20 cellular contexts compared by ENCODE assay signal in genomic region chrX:50881028-50881427, GRCh38. TPM values are rescaled to one million over a fixed set of nuclear protein-coding genes. Genes with fewer than 3 reads are reported as not detected.
DNase-seq lines count a peak whose midpoint lies in the region; ATAC-seq, FAIRE-seq and TF ChIP-seq lines count a peak whose summit lies in the region.
"Had no signal": no experiment of that assay in that cellular context is flagged by ENCODE, and none has a peak within 500 bp of the region (broad histone marks: within the 10 kb centered on the region; RNA-seq: fewer than 3 reads in every experiment).

No MANE protein-coding gene starts in this region.

- dilution Hi-C loops in keratinocyte (cut with MboI; ENCODE audit: extremely low pct_ligation_motif_present, low sequenced_read_pairs), result no loop called here

- H3K4me3 ChIP-seq in K562 (no peak overlapping the region), keratinocyte (ENCODE audit: control insufficient read depth in 2 of 3, extremely low read depth in 1 of 3, insufficient read depth in 2 of 3, low read depth in 1 of 3, low read length in 3 of 3) (no peak overlapping the region)
- H3K4me3 ChIP-seq: BLaER1 treated with 17β-estradiol and CSF1 and Interleukin-3, amounts not matched to agents 10 nM and 100 nM had no signal

- H3K9me1 ChIP-seq in K562 (ENCODE audit: control insufficient read depth, insufficient read depth, low read length) (no peaks in the 10 kb centered on the region), keratinocyte (ENCODE audit: control insufficient read depth, extremely low read depth, insufficient read depth, low read length) (no peaks in the 10 kb centered on the region)

- no peaks in the 10 kb centered on the region for H3K36me3 Mint-ChIP-seq in activated T-cell treated with anti-CD3 and anti-CD28 coated beads, Interleukin-2, amount 50 U/mL, for 72 hours (ENCODE audit: insufficient read depth in 2 of 2)
- H3K36me3 Mint-ChIP-seq: CD8-positive, alpha-beta memory T cell had no signal

- no peak for TF ChIP-seq RAD21 in K562 (CRISPR knock-in tag; conservative IDR thresholded peaks at IDR 0.05 in 1 of 2, IDR thresholded peaks at IDR 0.05 in 1 of 2)

- no peaks in the 10 kb centered on the region for H3K36me3 ChIP-seq in K562 (ENCODE audit: control insufficient read depth, insufficient read depth, low read length)
- no peaks in the 10 kb centered on the region for H3K36me3 ChIP-seq in keratinocyte (ENCODE audit: control insufficient read depth in 2 of 2, extremely low read depth in 1 of 2, insufficient read depth in 2 of 2, low read length in 2 of 2)
- H3K36me3 ChIP-seq: BLaER1 treated with 17β-estradiol and CSF1 and Interleukin-3, amounts not matched to agents 10 nM and 100 nM had no signal

- peaks cover 0 to 2% of the 10 kb centered on the region in 2 donors for H3K9me3 Mint-ChIP-seq in activated T-cell treated with anti-CD3 and anti-CD28 coated beads, Interleukin-2, amount 50 U/mL, for 72 hours
- H3K9me3 Mint-ChIP-seq: CD8-positive, alpha-beta memory T cell had no signal

- TF ChIP-seq POLR2A in K562 (conservative IDR thresholded peaks at IDR 0.05), result no peak

- no peak overlapping the region for H3K27ac Mint-ChIP-seq in activated T-cell treated with anti-CD3 and anti-CD28 coated beads, Interleukin-2, amount 50 U/mL, for 72 hours
- H3K27ac Mint-ChIP-seq: CD8-positive, alpha-beta memory T cell had no signal

- H3K4me2 ChIP-seq in K562 (ENCODE audit: insufficient read depth, low read length) (no peak overlapping the region), keratinocyte (ENCODE audit: control insufficient read depth, extremely low read depth, insufficient read depth, low read depth, low read length) (no peak overlapping the region)
- H3K4me2 ChIP-seq: BLaER1 treated with 17β-estradiol and CSF1 and Interleukin-3, amounts not matched to agents 10 nM and 100 nM had no signal

- no peak overlapping the region for H3K27ac ChIP-seq in K562 (ENCODE audit: extremely low read depth, low read depth, low read length)
- H3K27ac ChIP-seq in keratinocyte (ENCODE audit: control insufficient read depth, insufficient read depth, low read length), result peak overlapping the region; percentile 37
- H3K27ac ChIP-seq: BLaER1 treated with 17β-estradiol and CSF1 and Interleukin-3, amounts not matched to agents 10 nM and 100 nM; HL-60 had no signal

- DNase-seq in activated T-cell treated with anti-CD3 and anti-CD28 coated beads, Interleukin-2, amount 50 U/mL, for 72 hours, result peak; percentile 1
- no peak for DNase-seq in activated T-cell treated with anti-CD3 and anti-CD28 coated beads, Interleukin-2, amount 50 U/mL, for 1 hour
- DNase-seq in M059J (ENCODE audit: low read depth) (peak; percentile 32), K562 (ENCODE audit: extremely low read depth in 1 of 4, low spot score in 3 of 4) (no peak), keratinocyte (ENCODE audit: low read depth, low spot score) (peak; percentile 17), NCI-H748 (lab: John Stamatoyannopoulos, UW; ENCODE audit: unreplicated experiment) (no peak)
- DNase-seq: CD8-positive, alpha-beta memory T cell; DMS79 treated with DMSO at 0.1 percent for 48 hours; NCI-H1417 treated with DMSO at 0.1 percent for 48 hours; NCI-H2029; NCI-H2171 treated with DMSO at 0.1 percent for 48 hours; NCI-H446 treated with DMSO at 0.1 percent for 48 hours; NCI-H748 treated with DMSO at 0.1 percent for 48 hours; Right ventricle myocardium superior had no signal

- H4K20me1 ChIP-seq in K562 (replicated peaks; ENCODE audit: control insufficient read depth, insufficient read depth, low read length), result no peaks in the 10 kb centered on the region
- no peaks in the 10 kb centered on the region for H4K20me1 ChIP-seq in keratinocyte (ENCODE audit: control insufficient read depth, extremely low read depth, insufficient read depth, low read length)
- H4K20me1 ChIP-seq: BLaER1 treated with 17β-estradiol and CSF1 and Interleukin-3, amounts not matched to agents 10 nM and 100 nM had no signal

- H2AFZ ChIP-seq in K562 (ENCODE audit: low read depth, low read length) (no peak overlapping the region), keratinocyte (ENCODE audit: control insufficient read depth, low read length) (no peak overlapping the region)

- FAIRE-seq in K562 (lab: Jason Lieb, UNC) (no peak), keratinocyte (lab: Jason Lieb, UNC) (no peak)
- FAIRE-seq: A204.1 had no signal

- POLR2A ChIA-PET in K562 (lab: Yijun Ruan, JAX), result no interaction called here

- in situ Hi-C loops in K562 (cut with MboI), result no loop called here

- H3K4me3 Mint-ChIP-seq in activated T-cell treated with anti-CD3 and anti-CD28 coated beads, Interleukin-2, amount 50 U/mL, for 72 hours, result no peak overlapping the region
- H3K4me3 Mint-ChIP-seq: CD8-positive, alpha-beta memory T cell had no signal

- no peaks in the 10 kb centered on the region for H3K4me1 ChIP-seq in K562 (replicated peaks in 1 of 2; ENCODE audit: control insufficient read depth in 2 of 2, insufficient read depth in 2 of 2, low read length in 2 of 2)
- H3K4me1 ChIP-seq in keratinocyte (ENCODE audit: control insufficient read depth, extremely low read depth, insufficient read depth, low read length), result peaks cover 2% of the 10 kb centered on the region
- H3K4me1 ChIP-seq: BLaER1 treated with 17β-estradiol and CSF1 and Interleukin-3, amounts not matched to agents 10 nM and 100 nM had no signal

- H3K9me3 ChIP-seq in K562 (replicated peaks; ENCODE audit: control insufficient read depth, insufficient read depth, low read depth, low read length) (no peaks in the 10 kb centered on the region), keratinocyte (ENCODE audit: control insufficient read depth, low read depth, low read length) (no peaks in the 10 kb centered on the region)
- H3K9me3 ChIP-seq: BLaER1 treated with 17β-estradiol and CSF1 and Interleukin-3, amounts not matched to agents 10 nM and 100 nM had no signal

- H3K27me3 Mint-ChIP-seq in activated T-cell treated with anti-CD3 and anti-CD28 coated beads, Interleukin-2, amount 50 U/mL, for 72 hours (ENCODE audit: low read depth), result peaks cover 20% of the 10 kb centered on the region

- H3K27me3 ChIP-seq in K562 (ENCODE audit: control insufficient read depth in 2 of 2, insufficient read depth in 2 of 2, low read length in 2 of 2) (no peaks in the 10 kb centered on the region), keratinocyte (ENCODE audit: control insufficient read depth, extremely low read depth, insufficient read depth, low read length) (no peaks in the 10 kb centered on the region)

- BruUV-seq in K562 (replicated peaks; lab: Mats Ljungman, UMichigan), result no TSS peak

- CTCF ChIA-PET in K562 (lab: Yijun Ruan, JAX; ENCODE audit: low intra/inter-chr PET ratio), result no interaction called here

- no peak for TF ChIP-seq CTCF in K562 (IDR thresholded peaks at IDR 0.05 in 2 of 3, conservative IDR thresholded peaks at IDR 0.05 in 1 of 3; ENCODE audit: insufficient read depth in 2 of 3, low read depth in 1 of 3, low read length in 3 of 3)
- no peak for TF ChIP-seq CTCF in keratinocyte (optimal IDR thresholded peaks at IDR 0.05 in 1 of 3, IDR thresholded peaks at IDR 0.05 in 1 of 3, conservative IDR thresholded peaks at IDR 0.05 in 1 of 3; ENCODE audit: extremely low read depth in 1 of 3, insufficient read depth in 2 of 3, low read length in 3 of 3)

- intact Hi-C loops in K562 (cut with micrococcal nuclease), result no loop called here

- H3K79me2 ChIP-seq in K562 (ENCODE audit: control insufficient read depth, insufficient read depth, low read length) (no peaks in the 10 kb centered on the region), keratinocyte (ENCODE audit: control insufficient read depth, insufficient read depth, low read length) (no peaks in the 10 kb centered on the region)

- TF ChIP-seq EP300 in K562 (IDR thresholded peaks at IDR 0.05; ENCODE audit: low read length), result no peak

- ATAC-seq in activated T-cell treated with anti-CD3 and anti-CD28 coated beads, Interleukin-2, amount 50 U/mL, for 72 hours (replicated peaks in 1 of 2), result peak; percentile 60 to 68
- ATAC-seq in K562 (no peak), GM18519 (IDR thresholded peaks at IDR 0.05; ENCODE audit: low FRiP score, unreplicated experiment) (no peak)
- ATAC-seq: Panc1 had no signal

- H3K9ac ChIP-seq in K562 (ENCODE audit: insufficient read depth in 1 of 2, low read depth in 2 of 2, low read length in 2 of 2) (no peak overlapping the region), keratinocyte (ENCODE audit: control insufficient read depth, extremely low read depth, insufficient read depth, low read length) (no peak overlapping the region)
- H3K9ac ChIP-seq: BLaER1 treated with 17β-estradiol and CSF1 and Interleukin-3, amounts not matched to agents 10 nM and 100 nM had no signal

- peaks cover 8% of the 10 kb centered on the region for H3K4me1 Mint-ChIP-seq in activated T-cell treated with anti-CD3 and anti-CD28 coated beads, Interleukin-2, amount 50 U/mL, for 72 hours (ENCODE audit: low read depth)
- H3K4me1 Mint-ChIP-seq: CD8-positive, alpha-beta memory T cell had no signal

RNA-seq across cellular contexts. Expression of gene BMP15, which starts 29.5 kb away (rescaled TPM):
- not detected for total RNA-seq in activated T-cell treated with anti-CD3 and anti-CD28 coated beads, Interleukin-2, amount 50 U/mL, for 72 hours
- not detected in 2 replicates for total RNA-seq in M059J (2014; rRNA removed; shearing (Covaris generic))
- total RNA-seq in K562 (2011; cell fraction: chromatin; rRNA removed; ENCODE audit: low replicate concordance), result not detected in 2 replicates
- not detected in 2 replicates for total RNA-seq in K562 (2011; cell fraction: nucleolus; rRNA removed)
- total RNA-seq in K562 (2011; cell fraction: nucleoplasm; rRNA removed), result not detected in 2 replicates
- total RNA-seq in K562 (2014; rRNA removed), result not detected in 2 replicates
- total RNA-seq in K562 (2014; rRNA removed; fragmentation: Illumina TruSeq; extraction: Trizol), result not detected in 2 replicates
- total RNA-seq in K562 (2015; rRNA removed; fragmentation: Illumina TruSeq; extraction: Trizol), result not detected in 2 replicates
- not detected in 2 replicates for total RNA-seq in K562 (2021)
- not detected in 2 replicates for polyA plus RNA-seq in K562 (2011; rRNA removed)
- polyA plus RNA-seq in K562 (2011; cell fraction: cytosol; rRNA removed), result not detected in 2 replicates
- not detected in 2 replicates for polyA plus RNA-seq in K562 (2011; cell fraction: nucleus; rRNA removed)
- polyA plus RNA-seq in K562 (2012), result not detected in 2 replicates
- not detected in 2 replicates for polyA plus RNA-seq in K562 (2014; fragmentation: Illumina TruSeq; extraction: Trizol)
- not detected for polyA plus RNA-seq in K562 (2014; fragmentation: Nextera tagmentation; extraction: Ambion mirVana)
- polyA plus RNA-seq in K562 (2014; rRNA removed), result not detected in 2 replicates
- polyA minus RNA-seq in K562 (2011; rRNA and poly(A)+ RNA removed), result not detected in 2 replicates
- polyA minus RNA-seq in K562 (2011; cell fraction: cytosol; rRNA and poly(A)+ RNA removed), result not detected in 2 replicates
- polyA minus RNA-seq in K562 (2011; cell fraction: nucleus; rRNA and poly(A)+ RNA removed), result not detected in 2 replicates
- not detected in 3 replicates for polyA plus RNA-seq in keratinocyte
- polyA plus RNA-seq in keratinocyte (2011; ENCODE audit: low read depth), result not detected
- polyA plus RNA-seq in keratinocyte (2011; cell fraction: cytosol; rRNA removed), result not detected in 2 replicates
- not detected in 2 replicates for polyA plus RNA-seq in keratinocyte (2011; cell fraction: nucleus; rRNA removed)
- polyA plus RNA-seq in keratinocyte (2012; ENCODE audit: low replicate concordance), result not detected in 2 replicates
- not detected in 3 replicates for polyA minus RNA-seq in keratinocyte
- not detected for polyA minus RNA-seq in keratinocyte (2011; cell fraction: cytosol; rRNA and poly(A)+ RNA removed)
- not detected in 2 replicates for polyA minus RNA-seq in keratinocyte (2011; cell fraction: nucleus; rRNA and poly(A)+ RNA removed)
- total RNA-seq: CD8-positive, alpha-beta memory T cell; G401; Right ventricle myocardium superior had no signal
- polyA plus RNA-seq: CD8-positive, alpha-beta memory T cell had no signal

Comparison
In these comparisons a context has a peak if more than half of its experiments do, and no peak if none do; other contexts are left out.
1. DNase-seq: peak in activated T-cell treated with anti-CD3 and anti-CD28 coated beads, Interleukin-2, amount 50 U/mL, for 72 hours (2 of 2), M059J (single experiment) and keratinocyte (single experiment); none in activated T-cell treated with anti-CD3 and anti-CD28 coated beads, Interleukin-2, amount 50 U/mL, for 1 hour (single experiment), K562 (0 of 4) and NCI-H748 (single experiment).
2. ATAC-seq: peak in activated T-cell treated with anti-CD3 and anti-CD28 coated beads, Interleukin-2, amount 50 U/mL, for 72 hours (2 of 2); none in K562 (single experiment) and GM18519 (single experiment).